25 cellular contexts compared by ENCODE assay signal in genomic region chr1:46506470-46507219, GRCh38. TPM values are rescaled to one million over a fixed set of nuclear protein-coding genes. Genes with fewer than 3 reads are reported as not detected.
DNase-seq lines count a peak whose midpoint lies in the region; ATAC-seq, FAIRE-seq and TF ChIP-seq lines count a peak whose summit lies in the region.
"Had no signal": no experiment of that assay in that cellular context is flagged by ENCODE, and none has a peak within 500 bp of the region (broad histone marks: within the 10 kb centered on the region; RNA-seq: fewer than 3 reads in every experiment).

No MANE protein-coding gene starts in this region.

- H3F3A ChIP-seq in GM23248 (ENCODE audit: insufficient read depth), result 0 out of 2 replicates have a peak, but pooled peaks cover 7% of the 10 kb centered on the region

- H3K9me3 Mint-ChIP-seq in activated CD8-positive, alpha-beta T cell treated with anti-CD3 and anti-CD28 coated beads for 36 hours, result no peaks in the 10 kb centered on the region
- H3K9me3 Mint-ChIP-seq: CD8-positive, alpha-beta T cell; HFFc6 had no signal

- in situ Hi-C loops in GM23248 (cut with MboI), result no loop called here

- TF ChIP-seq CTCF in bronchial epithelial cell (IDR thresholded peaks at IDR 0.05; ENCODE audit: insufficient read depth, low read length, severe bottlenecking), result no peak
- TF ChIP-seq CTCF in kidney (IDR thresholded peaks at IDR 0.05; ENCODE audit: borderline replicate concordance, extremely low read depth, insufficient read depth), result no peak
- no peak for TF ChIP-seq CTCF in activated CD8-positive, alpha-beta T cell treated with anti-CD3 and anti-CD28 coated beads for 36 hours (IDR thresholded peaks at IDR 0.05)

- H3K27me3 Mint-ChIP-seq in activated CD8-positive, alpha-beta T cell treated with anti-CD3 and anti-CD28 coated beads for 36 hours, result peaks cover 13% of the 10 kb centered on the region

- no peaks in the 10 kb centered on the region for H3K79me2 ChIP-seq in GM23248 (ENCODE audit: insufficient read depth)

- H3K4me1 ChIP-seq in GM23248 (ENCODE audit: insufficient read depth), result peaks cover 8% of the 10 kb centered on the region
- H3K4me1 ChIP-seq in kidney (ENCODE audit: control insufficient read depth in 1 of 2, insufficient read depth in 1 of 2, low read depth in 1 of 2, low read length in 2 of 2), result no peaks in the 10 kb centered on the region

- DNase-seq in GM23248 (peak; percentile 73), NCI-H69 (lab: John Stamatoyannopoulos, UW) (peak; percentile 6), bronchial epithelial cell (ENCODE audit: low read depth) (peak; percentile 88), kidney (peak; percentile 48)
- no peak for DNase-seq in activated CD8-positive, alpha-beta T cell treated with anti-CD3 and anti-CD28 coated beads for 36 hours
- DNase-seq: CD8-positive, alpha-beta T cell; DMS53; EL; HFFc6; NCI-H1092; NCI-H1436 treated with DMSO at 0.1 percent for 48 hours; NCI-H2029; NCI-H2171; NCI-H526 had no signal

- H2AFZ ChIP-seq in GM23248, result no peak overlapping the region

- ATAC-seq in GM18502 (IDR thresholded peaks at IDR 0.05; ENCODE audit: poor library complexity, unreplicated experiment), result no peak
- no peak for ATAC-seq in HG03045 (IDR thresholded peaks at IDR 0.05; ENCODE audit: unreplicated experiment)
- ATAC-seq in activated CD8-positive, alpha-beta T cell treated with anti-CD3 and anti-CD28 coated beads for 36 hours, result no peak
- ATAC-seq: CD8-positive, alpha-beta T cell had no signal

- CTCF ChIA-PET in activated CD8-positive, alpha-beta T cell treated with anti-CD3 and anti-CD28 coated beads for 36 hours (lab: Charles Lee), result interaction anchor here (1.3 to 1.4 kb wide), 3 partner anchors 12 to 23 kb away, joined by 3 to 6 read pairs (median 4); no protein-coding TSS in a partner anchor

- H3K4me3 ChIP-seq in GM23248, result no peak overlapping the region
- H3K4me3 ChIP-seq in bronchial epithelial cell (ENCODE audit: low read depth, low read length), result no peak overlapping the region
- no peak overlapping the region for H3K4me3 ChIP-seq in kidney (ENCODE audit: low read length in 2 of 2)
- H3K4me3 ChIP-seq: BLaER1 treated with 17β-estradiol and CSF1 and Interleukin-3, amounts not matched to agents 10 nM and 100 nM had no signal

- 79 to 83% methylated on average over 17 of the region's 17 CpGs for WGBS in GM23248 (ENCODE audit: low coverage in 1 of 2, low lambda C conversion rate in 2 of 2, missing lambda C conversion rate in 2 of 2), 2 experiments

- H3K27ac ChIP-seq in GM23248, result no peak overlapping the region
- H3K27ac ChIP-seq in kidney (ENCODE audit: low read depth in 2 of 2, low read length in 2 of 2), result no peak overlapping the region
- H3K27ac ChIP-seq: BLaER1 treated with 17β-estradiol and CSF1 and Interleukin-3, amounts not matched to agents 10 nM and 100 nM had no signal

- H3K9me3 ChIP-seq in GM23248 (ENCODE audit: low read depth), result no peaks in the 10 kb centered on the region
- H3K9me3 ChIP-seq in kidney (ENCODE audit: control insufficient read depth in 1 of 2, low read length in 2 of 2), result no peaks in the 10 kb centered on the region
- H3K9me3 ChIP-seq: BLaER1 treated with 17β-estradiol and CSF1 and Interleukin-3, amounts not matched to agents 10 nM and 100 nM had no signal

- H3K4me3 Mint-ChIP-seq in activated CD8-positive, alpha-beta T cell treated with anti-CD3 and anti-CD28 coated beads for 36 hours, result no peak overlapping the region
- H3K4me3 Mint-ChIP-seq: CD8-positive, alpha-beta T cell; HFFc6 had no signal

- H3K27ac Mint-ChIP-seq in activated CD8-positive, alpha-beta T cell treated with anti-CD3 and anti-CD28 coated beads for 36 hours, result no peak overlapping the region
- H3K27ac Mint-ChIP-seq: CD8-positive, alpha-beta T cell; HFFc6 had no signal

- intact Hi-C loops in kidney (cut with DNase I), result no loop called here
- intact Hi-C loops in activated CD8-positive, alpha-beta T cell treated with anti-CD3 and anti-CD28 coated beads for 36 hours (cut with micrococcal nuclease), result no loop called here

- no peaks in the 10 kb centered on the region for H3K9me2 ChIP-seq in GM23248 (ENCODE audit: insufficient read depth)

- POLR2A ChIA-PET in activated CD8-positive, alpha-beta T cell treated with anti-CD3 and anti-CD28 coated beads for 36 hours (lab: Charles Lee), result no interaction called here

- H3K4me2 ChIP-seq in GM23248 (ENCODE audit: unreplicated experiment), result no peak overlapping the region
- H3K4me2 ChIP-seq: BLaER1 treated with 17β-estradiol and CSF1 and Interleukin-3, amounts not matched to agents 10 nM and 100 nM had no signal

- H3K36me3 Mint-ChIP-seq in activated CD8-positive, alpha-beta T cell treated with anti-CD3 and anti-CD28 coated beads for 36 hours (ENCODE audit: low read depth), result no peaks in the 10 kb centered on the region
- H3K36me3 Mint-ChIP-seq: CD8-positive, alpha-beta T cell had no signal

- peak; percentile 28 for FAIRE-seq in bronchial epithelial cell (lab: Jason Lieb, UNC)
- FAIRE-seq in kidney (lab: Jason Lieb, UNC), result no peak
- FAIRE-seq: GM12891, GM18507, RCC 7860 had no signal

- H3K27me3 ChIP-seq in GM23248 (replicated peaks; ENCODE audit: insufficient read depth) (peaks cover 21% of the 10 kb centered on the region), bronchial epithelial cell (ENCODE audit: control insufficient read depth, insufficient read depth, low read length) (peaks cover 3% of the 10 kb centered on the region)
- H3K27me3 ChIP-seq: BLaER1 treated with 17β-estradiol and CSF1 and Interleukin-3, amounts not matched to agents 10 nM and 100 nM had no signal

- no peaks in the 10 kb centered on the region for H4K20me1 ChIP-seq in GM23248 (ENCODE audit: insufficient read depth)
- H4K20me1 ChIP-seq: BLaER1 treated with 17β-estradiol and CSF1 and Interleukin-3, amounts not matched to agents 10 nM and 100 nM had no signal

- no peak overlapping the region for H3K9ac ChIP-seq in GM23248
- no peak overlapping the region for H3K9ac ChIP-seq in kidney (ENCODE audit: low read length in 2 of 2)
- H3K9ac ChIP-seq: BLaER1 treated with 17β-estradiol and CSF1 and Interleukin-3, amounts not matched to agents 10 nM and 100 nM had no signal

- H3K4me1 Mint-ChIP-seq in activated CD8-positive, alpha-beta T cell treated with anti-CD3 and anti-CD28 coated beads for 36 hours (ENCODE audit: low read depth), result no peaks in the 10 kb centered on the region

- H3K36me3 ChIP-seq in GM23248 (ENCODE audit: low read depth), result no peaks in the 10 kb centered on the region
- H3K36me3 ChIP-seq in bronchial epithelial cell (ENCODE audit: control insufficient read depth, insufficient read depth, low read length), result no peaks in the 10 kb centered on the region
- H3K36me3 ChIP-seq in kidney (ENCODE audit: control insufficient read depth in 1 of 2, insufficient read depth in 2 of 2, low read length in 2 of 2), result no peaks in the 10 kb centered on the region
- H3K36me3 ChIP-seq: BLaER1 treated with 17β-estradiol and CSF1 and Interleukin-3, amounts not matched to agents 10 nM and 100 nM had no signal

RNA-seq across cellular contexts. Expression of gene DMBX1, which starts 17.0 kb away (rescaled TPM):
- total RNA-seq in GM23248 (2014; rRNA removed; shearing (Covaris generic)), result not detected in 2 replicates
- polyA plus RNA-seq in GM23248 (2016; fragmentation: Nextera tagmentation; extraction: Ambion mirVana) (not detected in 2 replicates), kidney (ENCODE audit: insufficient read depth, low read depth, low replicate concordance) (not detected)
- total RNA-seq in bronchial epithelial cell (not detected in 2 replicates), kidney (not detected)
- total RNA-seq in activated CD8-positive, alpha-beta T cell treated with anti-CD3 and anti-CD28 coated beads for 36 hours, result under 1 TPM in 1 of 2 experiments, not detected in 1; 0.09 TPM
- total RNA-seq: CD8-positive, alpha-beta T cell; HFFc6; HT1080; M059J; Right ventricle myocardium superior had no signal

RNA-seq across cellular contexts. Expression of gene KNCN, which starts 44.8 kb away (rescaled TPM):
- total RNA-seq in GM23248 (2014; rRNA removed; shearing (Covaris generic)), result not detected in 2 replicates
- polyA plus RNA-seq in GM23248 (2016; fragmentation: Nextera tagmentation; extraction: Ambion mirVana), result not detected in 2 replicates
- total RNA-seq in bronchial epithelial cell, result not detected in 2 replicates
- total RNA-seq in kidney, result not detected
- polyA plus RNA-seq in kidney (ENCODE audit: insufficient read depth, low read depth, low replicate concordance), result not detected
- not detected for total RNA-seq in activated CD8-positive, alpha-beta T cell treated with anti-CD3 and anti-CD28 coated beads for 36 hours
- total RNA-seq: A673; CD8-positive, alpha-beta T cell; H4; HFFc6; HT1080; M059J; Right ventricle myocardium superior had no signal
